In the genomic region with DNA sequence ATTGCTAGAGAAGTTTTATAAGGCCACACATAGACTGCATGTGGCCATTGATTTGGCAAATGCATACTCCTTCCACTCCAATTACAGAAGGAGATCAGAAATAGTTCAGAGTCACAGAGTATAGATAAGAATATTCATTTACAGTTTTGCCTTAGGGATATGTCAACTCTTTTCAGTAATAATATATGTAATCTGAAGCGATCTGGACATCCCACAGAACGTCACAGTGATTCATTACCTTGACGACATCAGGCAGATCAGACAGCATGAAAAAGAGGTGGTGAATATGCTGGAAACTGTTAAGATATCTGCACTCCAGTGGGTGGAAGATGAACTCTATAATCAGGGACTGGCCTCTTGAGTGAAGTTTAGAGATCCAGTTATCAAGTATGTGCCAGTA, we compare ENCODE assay signal across 19 cellular contexts.
"Had no signal": no experiment of that assay in that cellular context is flagged by ENCODE, and none has a peak within 500 bp of the region (broad histone marks: within the 10 kb centered on the region; RNA-seq: fewer than 3 reads in every experiment).

No MANE protein-coding gene starts in this region.

- H3K27me3 ChIP-seq: body of pancreas, cardiac muscle cell, transverse colon had no signal

- H3K4me1 ChIP-seq: body of pancreas, transverse colon had no signal

- H3K9me3 ChIP-seq: body of pancreas, left ventricle myocardium inferior, transverse colon had no signal

- H3K27ac ChIP-seq: body of pancreas, cardiac muscle cell, left ventricle myocardium inferior, transverse colon had no signal

- ATAC-seq: body of pancreas, natural killer cell, sciatic nerve had no signal

- DNase-seq: activated CD4-positive, alpha-beta T cell treated with anti-CD3 and anti-CD28 coated beads for 4 hours; activated CD4-positive, alpha-beta T cell treated with anti-CD3 and anti-CD28 coated beads, Interleukin-2, amount 50 U/mL, for 48 hours; activated CD4-positive, CD25-positive, alpha-beta regulatory T cell; activated CD8-positive, alpha-beta memory T cell treated with anti-CD3 and anti-CD28 coated beads, Interleukin-2, amount 50 U/mL, for 48 hours; activated effector memory CD4-positive, alpha-beta T cell treated with anti-CD3 and anti-CD28 coated beads, Interleukin-2, amount 50 U/mL, for 16 hours; activated naive CD4-positive, alpha-beta T cell treated with anti-CD3 and anti-CD28 coated beads, Interleukin-2, amount 10 ng/mL, durations not matched to agents 7 days and 5 days; activated T-cell treated with anti-CD3 and anti-CD28 coated beads, Interleukin-2, amount 50 U/mL, for 48 hours; body of pancreas; effector CD4-positive, alpha-beta T cell; foreskin fibroblast; kidney glomerular epithelial cell; left ventricle myocardium inferior; midbrain; natural killer cell; stimulated activated CD4-positive, alpha-beta T cell treated with anti-CD3 and anti-CD28 coated beads, Interleukin-2, amount 100 ng/mL, for 24 hours; stimulated activated naive CD8-positive, alpha-beta T cell treated with anti-CD3 and anti-CD28 coated beads, Interleukin-15, amount 100 ng/mL, for 72 hours; transverse colon had no signal

- H3K36me3 ChIP-seq: cardiac muscle cell, transverse colon had no signal

- H3K4me3 ChIP-seq: body of pancreas, cardiac muscle cell, left ventricle myocardium inferior, transverse colon had no signal
